Comparison of ENCODE assay signal across 1 cellular context in genomic region chr1:212666116-212666775, GRCh38.
TF ChIP-seq lines count a peak whose summit lies in the region.

No MANE protein-coding gene starts in this region.

TF ChIP-seq in H1, 55 proteins besides CTCF, POLR2A, EP300 and RAD21:
- TF ChIP-seq SP1 (IDR thresholded peaks at IDR 0.05; ENCODE audit: low read depth, low read length): no peak
